In genomic region chr4:46389301-46389761, GRCh38 we compare ENCODE assay signal across 10 cellular contexts. TPM values are rescaled to one million over a fixed set of nuclear protein-coding genes. Genes with fewer than 3 reads are reported as not detected.
DNase-seq lines count a peak whose midpoint lies in the region; ATAC-seq lines count a peak whose summit lies in the region.
"Had no signal": no experiment of that assay in that cellular context is flagged by ENCODE, and none has a peak within 500 bp of the region (broad histone marks: within the 10 kb centered on the region; RNA-seq: fewer than 3 reads in every experiment).

No MANE protein-coding gene starts in this region.

- peak overlapping the region; percentile 45 for H3K4me3 Mint-ChIP-seq in stimulated activated naive CD8-positive, alpha-beta T cell treated with anti-CD3 and anti-CD28 coated beads, Interleukin-15, Interleukin-2, amounts not matched to agents 100 ng/mL and 50 ng/mL, for 24 hours
- peak overlapping the region in 9 of 10 donors; percentile 13 to 67 (median 59) for H3K4me3 Mint-ChIP-seq in naive thymus-derived CD4-positive, alpha-beta T cell

- H3K27me3 ChIP-seq in duodenal mucosa (ENCODE audit: control insufficient read depth in 1 of 2, insufficient read depth in 2 of 2, low read length in 2 of 2), result peaks cover 0 to 25% of the 10 kb centered on the region in 2 donors
- H3K27me3 ChIP-seq in naive thymus-derived CD4-positive, alpha-beta T cell (ENCODE audit: control insufficient read depth in 2 of 2, insufficient read depth in 2 of 2, low read length in 2 of 2), result peaks cover 0 to 10% of the 10 kb centered on the region in 2 donors

- H3K4me1 ChIP-seq in duodenal mucosa (ENCODE audit: control insufficient read depth in 1 of 2, insufficient read depth in 2 of 2, low read length in 2 of 2), result peaks cover 6 to 7% of the 10 kb centered on the region in 2 donors
- no peaks in the 10 kb centered on the region for H3K4me1 ChIP-seq in naive thymus-derived CD4-positive, alpha-beta T cell (ENCODE audit: control insufficient read depth in 2 of 2, insufficient read depth in 2 of 2, low read length in 2 of 2)

- H3K9ac ChIP-seq in duodenal mucosa (ENCODE audit: low read depth in 1 of 2, low read length in 2 of 2), result no peak overlapping the region

- ATAC-seq in stimulated activated naive CD8-positive, alpha-beta T cell treated with anti-CD3 and anti-CD28 coated beads, Interleukin-15, Interleukin-2, amounts not matched to agents 100 U/mL and 50 U/mL, for 24 hours, result no peak
- ATAC-seq in naive thymus-derived CD4-positive, alpha-beta T cell, result no peak
- ATAC-seq in HG02642 (IDR thresholded peaks at IDR 0.05; ENCODE audit: poor library complexity, unreplicated experiment), result no peak

- intact Hi-C loops in naive thymus-derived CD4-positive, alpha-beta T cell (cut with micrococcal nuclease), result no loop called here

- in situ Hi-C loops in ACHN (cut with HindIII; ENCODE audit: low pct_ligation_motif_present, low pct_unique_long_range_greater_than_20kb, low sequenced_read_pairs), result no loop called here

- no peak overlapping the region for H3K27ac Mint-ChIP-seq in stimulated activated naive CD8-positive, alpha-beta T cell treated with anti-CD3 and anti-CD28 coated beads, Interleukin-15, Interleukin-2, amounts not matched to agents 100 ng/mL and 50 ng/mL, for 24 hours
- peak overlapping the region in 1 of 9 donors; percentile 76 for H3K27ac Mint-ChIP-seq in naive thymus-derived CD4-positive, alpha-beta T cell

- no peaks in the 10 kb centered on the region for H3K36me3 ChIP-seq in duodenal mucosa (ENCODE audit: control insufficient read depth in 1 of 2, insufficient read depth in 2 of 2, low read length in 2 of 2)
- H3K36me3 ChIP-seq in naive thymus-derived CD4-positive, alpha-beta T cell (ENCODE audit: control insufficient read depth in 2 of 3, insufficient read depth in 3 of 3, low read length in 3 of 3), result no peaks in the 10 kb centered on the region

- peaks cover 3% of the 10 kb centered on the region for H3K9me3 Mint-ChIP-seq in stimulated activated naive CD8-positive, alpha-beta T cell treated with anti-CD3 and anti-CD28 coated beads, Interleukin-15, Interleukin-2, amounts not matched to agents 100 ng/mL and 50 ng/mL, for 24 hours
- peaks cover 0 to 22% (median 4%) of the 10 kb centered on the region in 11 donors for H3K9me3 Mint-ChIP-seq in naive thymus-derived CD4-positive, alpha-beta T cell

- H3K27ac ChIP-seq in duodenal mucosa (ENCODE audit: low read depth, low read length), result no peak overlapping the region
- no peak overlapping the region for H3K27ac ChIP-seq in naive thymus-derived CD4-positive, alpha-beta T cell (ENCODE audit: low read depth, low read length)

- POLR2A ChIA-PET in naive thymus-derived CD4-positive, alpha-beta T cell (lab: Charles Lee), result no interaction called here

- peaks cover 11% of the 10 kb centered on the region for H3K4me1 Mint-ChIP-seq in stimulated activated naive CD8-positive, alpha-beta T cell treated with anti-CD3 and anti-CD28 coated beads, Interleukin-15, Interleukin-2, amounts not matched to agents 100 ng/mL and 50 ng/mL, for 24 hours (ENCODE audit: low read depth)
- peaks cover 0 to 21% (median 19%) of the 10 kb centered on the region in 7 donors for H3K4me1 Mint-ChIP-seq in naive thymus-derived CD4-positive, alpha-beta T cell

- peaks cover 46% of the 10 kb centered on the region for H3K27me3 Mint-ChIP-seq in stimulated activated naive CD8-positive, alpha-beta T cell treated with anti-CD3 and anti-CD28 coated beads, Interleukin-15, Interleukin-2, amounts not matched to agents 100 ng/mL and 50 ng/mL, for 24 hours
- H3K27me3 Mint-ChIP-seq in naive thymus-derived CD4-positive, alpha-beta T cell, result peaks cover 30 to 49% (median 41%) of the 10 kb centered on the region in 5 donors

- no peaks in the 10 kb centered on the region for H3K9me3 ChIP-seq in duodenal mucosa (ENCODE audit: control insufficient read depth in 1 of 2, low read length in 2 of 2)
- no peaks in the 10 kb centered on the region for H3K9me3 ChIP-seq in naive thymus-derived CD4-positive, alpha-beta T cell (ENCODE audit: control insufficient read depth in 2 of 3, low read length in 3 of 3)

- peak overlapping the region; percentile 62 to 73 for H3K4me3 ChIP-seq in duodenal mucosa (ENCODE audit: low read depth in 1 of 2, low read length in 2 of 2)
- no peak overlapping the region for H3K4me3 ChIP-seq in naive thymus-derived CD4-positive, alpha-beta T cell (ENCODE audit: low read length)

- CTCF ChIA-PET in naive thymus-derived CD4-positive, alpha-beta T cell (lab: Charles Lee), result no interaction called here

- no peak for DNase-seq in stimulated activated naive CD8-positive, alpha-beta T cell treated with anti-CD3 and anti-CD28 coated beads, Interleukin-15, Interleukin-2, amounts not matched to agents 100 U/mL and 50 U/mL, for 24 hours
- DNase-seq in naive thymus-derived CD4-positive, alpha-beta T cell, result no peak
- no peak for DNase-seq in NOMO-1 (lab: John Stamatoyannopoulos, UW; ENCODE audit: unreplicated experiment in 2 of 2)
- DNase-seq in ACHN, result no peak
- DNase-seq in NCI-H2196 (lab: John Stamatoyannopoulos, UW; ENCODE audit: unreplicated experiment), result no peak
- DNase-seq: activated CD8-positive, alpha-beta memory T cell treated with anti-CD3 and anti-CD28 coated beads for 24 hours had no signal

- no peaks in the 10 kb centered on the region for H3K36me3 Mint-ChIP-seq in stimulated activated naive CD8-positive, alpha-beta T cell treated with anti-CD3 and anti-CD28 coated beads, Interleukin-15, Interleukin-2, amounts not matched to agents 100 ng/mL and 50 ng/mL, for 24 hours (ENCODE audit: low read depth)
- H3K36me3 Mint-ChIP-seq in naive thymus-derived CD4-positive, alpha-beta T cell, result peaks cover 0 to 12% (median 4%) of the 10 kb centered on the region in 5 donors

RNA-seq across cellular contexts. Expression of gene GABRA2, which starts 0.6 kb away (rescaled TPM):
- not detected for total RNA-seq in naive thymus-derived CD4-positive, alpha-beta T cell
- not detected for polyA plus RNA-seq in naive thymus-derived CD4-positive, alpha-beta T cell
- total RNA-seq: Daoy had no signal
